8 cellular contexts compared by ENCODE assay signal in genomic region chr1:9539829-9540550, GRCh38. TPM values are rescaled to one million over a fixed set of nuclear protein-coding genes. Genes with fewer than 3 reads are reported as not detected.
A peak's percentile ranks its signal among the peaks of the same experiment; 100 is the strongest.
DNase-seq lines count a peak whose midpoint lies in the region; ATAC-seq and TF ChIP-seq lines count a peak whose summit lies in the region.

No MANE protein-coding gene starts in this region.

- H4K20me1 ChIP-seq in Loucy (ENCODE audit: insufficient read depth, low read length, poor library complexity, severe bottlenecking): peaks cover 40% of the 10 kb centered on the region

- peak; percentile 42 for ATAC-seq in lung (ENCODE audit: insufficient read depth, low FRiP score)

- peak; percentile 6 for DNase-seq in NCI-H1694 treated with DMSO at 0.1 percent for 48 hours (lab: John Stamatoyannopoulos, UW)
- DNase-seq in NCI-H1694 (lab: John Stamatoyannopoulos, UW): no peak
- DNase-seq in HCEC 1CT: peak; percentile 49
- DNase-seq in activated CD4-positive, alpha-beta T cell treated with anti-CD3 and anti-CD28 coated beads for 24 hours (ENCODE audit: low read depth in 2 of 2): peak; percentile 20 to 27
- peak; percentile 25 for DNase-seq in effector CD4-positive, alpha-beta T cell
- peak; percentile 37 for DNase-seq in lung (ENCODE audit: low spot score)
- DNase-seq in stimulated activated CD8-positive, alpha-beta memory T cell treated with anti-CD3 and anti-CD28 coated beads, Interleukin-15, amount 100 ng/mL, for 1 hour (ENCODE audit: low read depth): peak; percentile 14

- peak overlapping the region; percentile 74 for H3K9ac ChIP-seq in Loucy (ENCODE audit: low read depth, low read length, poor library complexity, severe bottlenecking)

- TF ChIP-seq CTCF in Loucy (conservative IDR thresholded peaks at IDR 0.05; ENCODE audit: low read length): no peak
- no peak for TF ChIP-seq CTCF in lung (IDR thresholded peaks at IDR 0.05; ENCODE audit: control extremely low read depth, extremely low read depth)

- H3K4me1 ChIP-seq in Loucy (ENCODE audit: insufficient read depth, low read length, poor library complexity, severe bottlenecking) (peaks cover 53% of the 10 kb centered on the region), lung (ENCODE audit: control insufficient read depth in 2 of 2, insufficient read depth in 2 of 2, low read length in 2 of 2) (peaks cover 5 to 8% of the 10 kb centered on the region in 2 donors)

- peak overlapping the region; percentile 46; the same call in 1 of the 2 replicates for H2AFZ ChIP-seq in Loucy (ENCODE audit: low read length)

- H3K36me3 ChIP-seq in Loucy (ENCODE audit: insufficient read depth, low read length) (no peaks in the 10 kb centered on the region), lung (ENCODE audit: control insufficient read depth in 2 of 2, insufficient read depth in 2 of 2, low read length in 2 of 2) (no peaks in the 10 kb centered on the region)

- no peaks in the 10 kb centered on the region for H3K27me3 ChIP-seq in Loucy (ENCODE audit: insufficient read depth, low read length, poor library complexity, severe bottlenecking)
- H3K27me3 ChIP-seq in lung (ENCODE audit: control insufficient read depth, insufficient read depth): no peaks in the 10 kb centered on the region

- H3K4me3 ChIP-seq in Loucy (ENCODE audit: low read length, poor library complexity, severe bottlenecking) (peak overlapping the region; percentile 91), lung (peak overlapping the region; percentile 79)

- no peaks in the 10 kb centered on the region for H3K9me3 ChIP-seq in Loucy (ENCODE audit: insufficient read depth, low read depth, low read length)
- no peaks in the 10 kb centered on the region for H3K9me3 ChIP-seq in lung (ENCODE audit: control insufficient read depth in 2 of 2, insufficient read depth in 1 of 2, low read length in 1 of 2)

- no peaks in the 10 kb centered on the region for H3K9me2 ChIP-seq in Loucy (replicated peaks; ENCODE audit: low read depth, low read length)

- peak overlapping the region; percentile 85 to 92 for H3K27ac ChIP-seq in lung (ENCODE audit: low read depth in 1 of 2, low read length in 1 of 2)

- H3K4me2 ChIP-seq in Loucy (ENCODE audit: low read depth, low read length, poor library complexity, severe bottlenecking): peak overlapping the region; percentile 98

- no peaks in the 10 kb centered on the region for H3F3A ChIP-seq in Loucy (ENCODE audit: low read depth)

- H3K79me2 ChIP-seq in Loucy (ENCODE audit: insufficient read depth, low read length): peaks cover 52% of the 10 kb centered on the region

- WGBS in lung, 2 donors: 6% methylated on average over 48 to 61 of the region's 61 CpGs

RNA-seq across cellular contexts. Expression of gene SLC25A33, which starts 0.7 kb away (rescaled TPM):
- total RNA-seq in lung: 1 to 10 TPM; 3.2 to 5.2 TPM
- 1 to 10 TPM; 4.3 to 4.7 TPM for polyA plus RNA-seq in lung

RNA-seq across cellular contexts. Expression of gene TMEM201, which starts 48.7 kb away (rescaled TPM):
- 10 to 100 TPM in 1 of 2 donors, 1 to 10 TPM in 1; 6.5 to 10.8 TPM for total RNA-seq in lung
- polyA plus RNA-seq in lung: 1 to 10 TPM; 4.5 to 5.0 TPM
